ENCODE assay signal across 8 cellular contexts in genomic region chr5:153496835-153497234, GRCh38. TPM values are rescaled to one million over a fixed set of nuclear protein-coding genes. Genes with fewer than 3 reads are reported as not detected.
DNase-seq lines count a peak whose midpoint lies in the region; ATAC-seq and TF ChIP-seq lines count a peak whose summit lies in the region.
"Had no signal": no experiment of that assay in that cellular context is flagged by ENCODE, and none has a peak within 500 bp of the region (broad histone marks: within the 10 kb centered on the region; RNA-seq: fewer than 3 reads in every experiment).

No MANE protein-coding gene starts in this region.

- no peak overlapping the region for H4K8ac ChIP-seq in mesenchymal stem cell (ENCODE audit: low read length)

- no peak overlapping the region for H3K4me2 ChIP-seq in mesenchymal stem cell (ENCODE audit: low read length, poor library complexity, severe bottlenecking)

- H3K4me3 ChIP-seq in body of pancreas (no peak overlapping the region), mesenchymal stem cell (ENCODE audit: insufficient read depth in 1 of 2, low read depth in 1 of 2, low read length in 2 of 2) (no peak overlapping the region)

- DNase-seq in GM13977 (ENCODE audit: low spot score) (no peak), body of pancreas (no peak), mesenchymal stem cell (peak; percentile 56), globus pallidus (ENCODE audit: low spot score) (no peak), mesenteric fat pad (ENCODE audit: low spot score) (no peak)
- no peak for DNase-seq in activated CD4-positive, alpha-beta T cell treated with anti-CD3 and anti-CD28 coated beads, Interleukin-2, amount 50 U/mL, for 48 hours

- H2BK12ac ChIP-seq in mesenchymal stem cell (ENCODE audit: low read length in 2 of 2): peak overlapping the region in 1 of 2 experiments; percentile 0

- TF ChIP-seq RAD21 in Ishikawa (IDR thresholded peaks at IDR 0.05; ENCODE audit: low read depth): peak; percentile 57

- no peak overlapping the region for H2BK120ac ChIP-seq in mesenchymal stem cell (ENCODE audit: low read depth, low read length)

- H2BK15ac ChIP-seq in mesenchymal stem cell (ENCODE audit: low read depth, poor library complexity, severe bottlenecking): no peak overlapping the region

- H4K91ac ChIP-seq in mesenchymal stem cell (ENCODE audit: low read length): no peak overlapping the region

- TF ChIP-seq CTCF in GM13977 (IDR thresholded peaks at IDR 0.05; ENCODE audit: extremely low read depth, insufficient read depth, missing control alignments): peak; percentile 64
- peak in 6 of 7 experiments; percentile 18 to 42 (median 37) for TF ChIP-seq CTCF in body of pancreas (IDR thresholded peaks at IDR 0.05)

- no peak overlapping the region for H3K4ac ChIP-seq in mesenchymal stem cell (ENCODE audit: low read depth in 1 of 2, low read length in 2 of 2)

- TF ChIP-seq POLR2A in body of pancreas (IDR thresholded peaks at IDR 0.05): no peak

- no peak for ATAC-seq in body of pancreas

- in situ Hi-C loops in GM13977 (cut with MboI; ENCODE audit: low pct_unique_long_range_greater_than_20kb, low sequenced_read_pairs, unreplicated experiment): no loop called here

- no peaks in the 10 kb centered on the region for H3K9me3 ChIP-seq in body of pancreas
- H3K9me3 ChIP-seq in mesenchymal stem cell (ENCODE audit: control insufficient read depth, low read length): no peaks in the 10 kb centered on the region

- H2AFZ ChIP-seq in mesenchymal stem cell (ENCODE audit: low read depth, low read length): no peak overlapping the region

- TF ChIP-seq EP300 in Ishikawa (IDR thresholded peaks at IDR 0.05; ENCODE audit: borderline replicate concordance): no peak

- H3K18ac ChIP-seq in mesenchymal stem cell (ENCODE audit: low read depth in 1 of 2, low read length in 2 of 2): no peak overlapping the region

- H3K27ac ChIP-seq in body of pancreas: no peak overlapping the region
- no peak overlapping the region for H3K27ac ChIP-seq in mesenchymal stem cell (ENCODE audit: low read length, poor library complexity, severe bottlenecking)

- intact Hi-C loops in body of pancreas (cut with DNase I): loop anchor here (10.0 kb wide), 1 partner anchor 458 kb away; no protein-coding TSS in a partner anchor

- H2AK5ac ChIP-seq in mesenchymal stem cell (ENCODE audit: low read length, severe bottlenecking): no peak overlapping the region

- no peak overlapping the region for H3K14ac ChIP-seq in mesenchymal stem cell (ENCODE audit: low read length in 2 of 2)

- H3K36me3 ChIP-seq in body of pancreas (replicated peaks in 1 of 2; ENCODE audit: insufficient read depth in 1 of 2, low read depth in 2 of 2): no peaks in the 10 kb centered on the region
- no peaks in the 10 kb centered on the region for H3K36me3 ChIP-seq in mesenchymal stem cell (ENCODE audit: control insufficient read depth in 1 of 2, insufficient read depth in 2 of 2, low read depth in 1 of 2, low read length in 2 of 2)

- H3K9ac ChIP-seq in mesenchymal stem cell (ENCODE audit: low read length): no peak overlapping the region

- no peak overlapping the region for H3K23ac ChIP-seq in mesenchymal stem cell (ENCODE audit: low read length in 2 of 2)

- H2BK5ac ChIP-seq in mesenchymal stem cell (ENCODE audit: low read depth, low read length, poor library complexity, severe bottlenecking): no peak overlapping the region

- H3K4me1 ChIP-seq in body of pancreas: no peaks in the 10 kb centered on the region
- no peaks in the 10 kb centered on the region for H3K4me1 ChIP-seq in mesenchymal stem cell (ENCODE audit: control insufficient read depth, insufficient read depth, low read depth, low read length)

- H3K79me1 ChIP-seq in mesenchymal stem cell (replicated peaks; ENCODE audit: low read length, poor library complexity, severe bottlenecking): no peaks in the 10 kb centered on the region

- WGBS in body of pancreas, 2 donors: 21 to 26% methylated on average over 1 of the region's 1 CpG
- WGBS in mesenchymal stem cell: 13% methylated on average over 1 of the region's 1 CpG

- H3K27me3 ChIP-seq in body of pancreas (no peaks in the 10 kb centered on the region), mesenchymal stem cell (ENCODE audit: control insufficient read depth in 1 of 2, insufficient read depth in 1 of 2, low read length in 2 of 2) (peaks cover 0 to 5% of the 10 kb centered on the region in 2 experiments)

TF ChIP-seq in Ishikawa, 13 proteins besides CTCF, POLR2A, EP300 and RAD21:
- TF ChIP-seq EGR1 (IDR thresholded peaks at IDR 0.05) (no peak), ZBTB7A (IDR thresholded peaks at IDR 0.05; ENCODE audit: low read depth) (no peak), CREB1 (IDR thresholded peaks at IDR 0.05; ENCODE audit: low read depth) (no peak), USF1 (IDR thresholded peaks at IDR 0.05) (no peak), NFIC (IDR thresholded peaks at IDR 0.05) (no peak), REST (IDR thresholded peaks at IDR 0.05; ENCODE audit: low read depth) (no peak), MAX (IDR thresholded peaks at IDR 0.05) (no peak)

RNA-seq across cellular contexts. Expression of gene GRIA1, which starts 6.4 kb away (rescaled TPM):
- total RNA-seq in body of pancreas (1 to 10 TPM in 1 of 2 donors, under 1 TPM in 1; 0.26 to 2.6 TPM), mesenteric fat pad (3.2 TPM)
- polyA plus RNA-seq in mesenchymal stem cell (2013, experiment 1 of 2): 11.6 TPM
- 10.7 TPM for polyA plus RNA-seq in mesenchymal stem cell (2013, experiment 2 of 2)
- total RNA-seq: T-helper 2 cell treated with Interferon-gamma antibody and Interleukin-4, amounts not matched to agents 100 ng/mL and 5 ng/mL, for 36 hours had no signal
